18 cellular contexts compared by ENCODE assay signal in the genomic region with DNA sequence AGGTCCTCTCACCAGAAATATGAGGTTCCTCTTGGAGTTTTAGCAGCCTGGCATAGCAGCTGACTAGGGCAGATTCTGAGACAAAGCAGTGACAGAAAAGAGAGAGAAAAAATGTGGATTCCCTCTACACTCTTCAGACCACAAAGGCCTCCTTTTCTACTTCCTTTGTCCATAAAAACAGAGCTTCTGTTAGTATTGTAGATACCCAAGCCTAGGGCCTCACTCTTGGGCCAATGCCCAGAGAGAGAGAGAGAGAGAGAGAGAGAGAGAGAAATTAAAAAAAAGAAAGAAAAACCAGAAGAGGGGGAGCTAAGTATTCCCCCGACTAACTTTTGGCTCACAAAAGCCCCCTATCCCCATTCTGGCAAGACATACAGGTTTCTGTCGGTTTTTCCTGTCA. TPM values are rescaled to one million over a fixed set of nuclear protein-coding genes. Genes with fewer than 3 reads are reported as not detected.
DNase-seq lines count a peak whose midpoint lies in the region; ATAC-seq and TF ChIP-seq lines count a peak whose summit lies in the region.
"Had no signal": no experiment of that assay in that cellular context is flagged by ENCODE, and none has a peak within 500 bp of the region (broad histone marks: within the 10 kb centered on the region; RNA-seq: fewer than 3 reads in every experiment).

No MANE protein-coding gene starts in this region.

- H3K9me3 ChIP-seq in Loucy (ENCODE audit: insufficient read depth, low read depth, low read length), result no peaks in the 10 kb centered on the region
- no peaks in the 10 kb centered on the region for H3K9me3 ChIP-seq in SJCRH30 (replicated peaks)

- H3F3A ChIP-seq in Loucy (ENCODE audit: low read depth), result no peaks in the 10 kb centered on the region

- ATAC-seq in HG03521 (IDR thresholded peaks at IDR 0.05; ENCODE audit: unreplicated experiment), result no peak
- ATAC-seq: HCT116, Panc1 had no signal

- H2AFZ ChIP-seq in Loucy (ENCODE audit: low read length), result no peak overlapping the region
- H2AFZ ChIP-seq: GM23248 had no signal

- H3K27ac ChIP-seq in SJCRH30, result no peak overlapping the region
- H3K27ac ChIP-seq: GM23248 had no signal

- H3K4me2 ChIP-seq in Loucy (ENCODE audit: low read depth, low read length, poor library complexity, severe bottlenecking), result peak overlapping the region; percentile 91

- H3K27me3 ChIP-seq in Loucy (ENCODE audit: insufficient read depth, low read length, poor library complexity, severe bottlenecking) (no peaks in the 10 kb centered on the region), SJCRH30 (no peaks in the 10 kb centered on the region)
- H3K27me3 ChIP-seq: MG63 had no signal

- peaks cover 21% of the 10 kb centered on the region for H4K20me1 ChIP-seq in Loucy (ENCODE audit: insufficient read depth, low read length, poor library complexity, severe bottlenecking)

- H3K4me3 ChIP-seq in Loucy (ENCODE audit: low read length, poor library complexity, severe bottlenecking), result peak overlapping the region; percentile 3
- no peak overlapping the region for H3K4me3 ChIP-seq in cardiac fibroblast (replicated peaks in 1 of 2; ENCODE audit: low read depth in 2 of 2, low read length in 2 of 2)
- no peak overlapping the region for H3K4me3 ChIP-seq in SJCRH30
- H3K4me3 ChIP-seq: GM23248, MG63 had no signal

- peaks cover 26% of the 10 kb centered on the region for H3K79me2 ChIP-seq in Loucy (ENCODE audit: insufficient read depth, low read length)

- DNase-seq in cardiac fibroblast (ENCODE audit: low read depth in 2 of 2), result peak; percentile 18 to 59
- DNase-seq in inferior parietal cortex (ENCODE audit: extremely low spot score), result peak; percentile 34
- peak; percentile 50 for DNase-seq in putamen (ENCODE audit: low spot score)
- no peak for DNase-seq in OCI-M2 (lab: John Stamatoyannopoulos, UW; ENCODE audit: unreplicated experiment)
- no peak for DNase-seq in SJCRH30
- DNase-seq: CD4-positive, alpha-beta T cell; GM23248; KBM-7; MG63; NCI-H1092 treated with DMSO at 0.1 percent for 48 hours; NCI-H1930; NCI-H2171 treated with DMSO at 0.1 percent for 48 hours; NCI-H774; Right ventricle myocardium superior had no signal

- TF ChIP-seq CTCF in Loucy (conservative IDR thresholded peaks at IDR 0.05; ENCODE audit: low read length) (no peak), cardiac fibroblast (IDR thresholded peaks at IDR 0.05; ENCODE audit: low read depth, low read length) (no peak)

- peaks cover 36% of the 10 kb centered on the region for H3K4me1 ChIP-seq in Loucy (ENCODE audit: insufficient read depth, low read length, poor library complexity, severe bottlenecking)
- H3K4me1 ChIP-seq in SJCRH30, result peaks cover 3% of the 10 kb centered on the region

- H3K36me3 ChIP-seq in Loucy (ENCODE audit: insufficient read depth, low read length) (peaks cover 1% of the 10 kb centered on the region), SJCRH30 (peaks cover 10% of the 10 kb centered on the region)

- peak overlapping the region; percentile 10 for H3K9ac ChIP-seq in Loucy (ENCODE audit: low read depth, low read length, poor library complexity, severe bottlenecking)
- H3K9ac ChIP-seq: GM23248 had no signal

- no peaks in the 10 kb centered on the region for H3K9me2 ChIP-seq in Loucy (replicated peaks; ENCODE audit: low read depth, low read length)

RNA-seq across cellular contexts. Expression of gene ZRANB2, which starts 2.4 kb away (rescaled TPM):
- 85.8 and 120 TPM in 2 replicates for total RNA-seq in SJCRH30 (2014; rRNA removed; shearing (Covaris generic))

RNA-seq across cellular contexts. Expression of gene PTGER3, which starts 35.7 kb away (rescaled TPM):
- total RNA-seq in SJCRH30 (2014; rRNA removed; shearing (Covaris generic)), result not detected in 2 replicates
- total RNA-seq: CD4-positive, alpha-beta T cell had no signal

Comparison
In these comparisons a context has a peak if more than half of its experiments do, and no peak if none do; other contexts are left out.
1. DNase-seq: peak in cardiac fibroblast (2 of 2), inferior parietal cortex (single experiment) and putamen (single experiment); none in OCI-M2 (single experiment) and SJCRH30 (0 of 2).